In the genomic region with DNA sequence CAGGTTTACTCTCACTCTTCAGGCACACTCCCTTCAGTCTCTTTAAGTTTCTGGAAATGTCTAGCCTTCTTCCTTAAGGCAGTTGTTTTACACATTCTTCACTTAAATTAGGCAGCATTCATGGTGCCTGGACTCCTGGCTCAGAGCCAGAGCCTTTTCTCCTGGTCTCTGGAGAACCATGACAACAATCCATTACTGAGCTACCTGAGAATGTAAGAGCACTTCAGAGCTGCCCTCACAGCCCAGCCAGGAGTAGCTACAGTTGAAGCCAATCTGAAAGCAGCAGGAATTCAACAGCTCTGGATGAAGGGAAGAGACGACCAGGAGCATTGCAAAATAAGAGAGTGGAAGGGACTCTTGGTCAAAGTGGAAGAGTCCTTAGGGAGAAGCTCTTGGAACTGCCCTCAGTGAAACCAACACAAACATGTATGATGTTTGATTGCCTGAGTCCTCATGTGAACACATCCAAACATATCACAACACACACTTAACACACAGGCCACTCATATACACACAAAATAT, we compare ENCODE assay signal across 1 cellular context.
TF ChIP-seq lines count a peak whose summit lies in the region.

No MANE protein-coding gene starts in this region.

TF ChIP-seq in SK-N-SH, 30 proteins besides CTCF, POLR2A, EP300 and RAD21 (continued from another document):
- no peak for TF ChIP-seq MEF2A (IDR thresholded peaks at IDR 0.05; ENCODE audit: borderline replicate concordance, low read depth)
